ENCODE assay signal across 9 cellular contexts in genomic region chr1:220878223-220879081, GRCh38. TPM values are rescaled to one million over a fixed set of nuclear protein-coding genes. Genes with fewer than 3 reads are reported as not detected.
A peak's percentile ranks its signal among the peaks of the same experiment; 100 is the strongest.
DNase-seq lines count a peak whose midpoint lies in the region; ATAC-seq, FAIRE-seq and TF ChIP-seq lines count a peak whose summit lies in the region.
"Had no signal": no experiment of that assay in that cellular context is flagged by ENCODE, and none has a peak within 500 bp of the region (broad histone marks: within the 10 kb centered on the region; RNA-seq: fewer than 3 reads in every experiment).

No MANE protein-coding gene starts in this region.

- H3K36me3 ChIP-seq in HAP-1 (replicated peaks) (no peaks in the 10 kb centered on the region), pancreas (no peaks in the 10 kb centered on the region)

- no peak for FAIRE-seq in pancreas (lab: Jason Lieb, UNC)
- FAIRE-seq: islet of Langerhans had no signal

- 19 to 23% methylated on average over 41 of the region's 41 CpGs for WGBS in pancreas, 2 donors

- intact Hi-C loops in pancreas (cut with DNase I) = loop anchor here in 1 of 3 donors (10.0 kb wide), 2 partner anchors 326 to 556 kb away; no protein-coding TSS in a partner anchor

- H3K9me3 ChIP-seq in HAP-1 (no peaks in the 10 kb centered on the region), pancreas (no peaks in the 10 kb centered on the region)

- DNase-seq in CD1c-positive myeloid dendritic cell (ENCODE audit: extremely low spot score) (peak; percentile 90), HAP-1 (ENCODE audit: low spot score in 2 of 2) (no peak), SIG-M5 treated with dmso at 0.1 percent for 504 hours (lab: John Stamatoyannopoulos, UW; ENCODE audit: unreplicated experiment) (peak; percentile 98), fibroblast of pulmonary artery (ENCODE audit: low read depth) (no peak), pancreas (peak in 2 of 6 donors; percentile 46 to 60), NCI-H2171 (lab: John Stamatoyannopoulos, UW) (no peak), NCI-H226 (no peak)

- H3K4me1 ChIP-seq in HAP-1 (peaks cover 6% of the 10 kb centered on the region; the same call in 1 of the 2 replicates), pancreas (peaks cover 0 to 11% (median 8%) of the 10 kb centered on the region in 3 donors)

- ATAC-seq in pancreas = no peak
- ATAC-seq in HG03039 (IDR thresholded peaks at IDR 0.05; ENCODE audit: unreplicated experiment) = no peak

- peak overlapping the region in 2 of 4 donors; percentile 82 to 85 for H3K27ac ChIP-seq in pancreas

- in situ Hi-C loops in HAP-1 (cut with MboI; ENCODE audit: low sequenced_read_pairs) = no loop called here

- H3K4me3 ChIP-seq in HAP-1 (peak overlapping the region; percentile 65), fibroblast of pulmonary artery (replicated peaks; ENCODE audit: low read depth, low read length) (peak overlapping the region; percentile 81), pancreas (peak overlapping the region; percentile 64 to 80 (median 72))

- H3K27me3 ChIP-seq in HAP-1 (ENCODE audit: low read depth) (no peaks in the 10 kb centered on the region), pancreas (no peaks in the 10 kb centered on the region)

- TF ChIP-seq CTCF in fibroblast of pulmonary artery (IDR thresholded peaks at IDR 0.05; ENCODE audit: low read length, missing control alignments) (no peak), pancreas (IDR thresholded peaks at IDR 0.05) (no peak)

RNA-seq across cellular contexts. Expression of gene HLX, which starts 0.8 kb away (rescaled TPM):
- 1 to 10 TPM in 4 of 6 donors, under 1 TPM in 2; 0.74 to 3.8 (median 1.9) TPM for total RNA-seq in pancreas
- polyA plus RNA-seq in pancreas = 1 to 10 TPM; 3.0 to 5.9 TPM

Comparison
In these comparisons a context has a peak if more than half of its experiments do, and no peak if none do; other contexts are left out.
1. DNase-seq: peak in CD1c-positive myeloid dendritic cell (single experiment) and SIG-M5 treated with dmso at 0.1 percent for 504 hours (single experiment); none in HAP-1 (0 of 2), fibroblast of pulmonary artery (single experiment), NCI-H2171 (single experiment) and NCI-H226 (single experiment).
2. Peak in every context shown above with its lines, with median percentiles within 50 percentile points of each other: H3K4me3 ChIP-seq.